ENCODE assay signal across 2 cellular contexts in the genomic region with DNA sequence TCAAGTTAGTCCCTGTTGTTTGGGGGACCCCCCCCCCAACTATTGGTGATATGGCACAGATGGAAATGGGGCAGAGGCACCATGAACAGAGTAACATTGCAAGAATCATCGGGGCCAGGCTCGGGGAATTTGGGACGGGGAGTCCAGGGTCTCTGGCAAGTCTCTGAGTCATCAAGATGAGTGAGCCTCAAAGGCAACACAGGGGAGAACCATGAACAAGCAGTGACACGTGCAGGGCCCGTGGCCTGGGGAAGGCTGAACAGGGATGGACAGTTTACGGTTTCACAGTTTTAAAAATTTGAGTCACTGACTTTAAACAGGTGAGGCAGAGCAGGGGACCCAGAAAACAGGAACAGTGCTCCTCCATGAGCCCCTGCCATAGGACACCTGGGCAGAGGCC.
A peak's percentile ranks its signal among the peaks of the same experiment; 100 is the strongest.
TF ChIP-seq lines count a peak whose summit lies in the region.

No MANE protein-coding gene starts in this region.

TF ChIP-seq in HepG2, 621 proteins besides CTCF, POLR2A, EP300 and RAD21:
- TF ChIP-seq, protein P1, sequence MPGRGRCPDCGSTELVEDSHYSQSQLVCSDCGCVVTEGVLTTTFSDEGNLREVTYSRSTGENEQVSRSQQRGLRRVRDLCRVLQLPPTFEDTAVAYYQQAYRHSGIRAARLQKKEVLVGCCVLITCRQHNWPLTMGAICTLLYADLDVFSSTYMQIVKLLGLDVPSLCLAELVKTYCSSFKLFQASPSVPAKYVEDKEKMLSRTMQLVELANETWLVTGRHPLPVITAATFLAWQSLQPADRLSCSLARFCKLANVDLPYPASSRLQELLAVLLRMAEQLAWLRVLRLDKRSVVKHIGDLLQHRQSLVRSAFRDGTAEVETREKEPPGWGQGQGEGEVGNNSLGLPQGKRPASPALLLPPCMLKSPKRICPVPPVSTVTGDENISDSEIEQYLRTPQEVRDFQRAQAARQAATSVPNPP (CRISPR knock-in tag; IDR thresholded peaks at IDR 0.05), result no peak
- TF ChIP-seq NCOA1 (CRISPR knock-in tag; IDR thresholded peaks at IDR 0.05), result no peak
- no peak for TF ChIP-seq ZNF709 (CRISPR knock-in tag; IDR thresholded peaks at IDR 0.05)
- 0 out of 2 replicates have a peak, but pooled peaks have one; percentile 8 for TF ChIP-seq FOSL2 (CRISPR knock-in tag; IDR thresholded peaks at IDR 0.05)
- peak; percentile 41 for TF ChIP-seq ZNF687 (CRISPR knock-in tag; IDR thresholded peaks at IDR 0.05)

TF ChIP-seq in GM12878, 131 proteins besides CTCF, POLR2A, EP300 and RAD21:
- TF ChIP-seq ATF7 (IDR thresholded peaks at IDR 0.05; ENCODE audit: low read depth) (no peak), BHLHE40 (IDR thresholded peaks at IDR 0.05; ENCODE audit: borderline replicate concordance in 1 of 2, low read depth in 2 of 2, low read length in 1 of 2) (peak; percentile 30 to 47; a peak in 3 of 4 replicates), CBX3 (IDR thresholded peaks at IDR 0.05; ENCODE audit: borderline replicate concordance, low read depth) (no peak), IRF4 (IDR thresholded peaks at IDR 0.05; ENCODE audit: low read depth, low read length) (no peak), EGR1 (IDR thresholded peaks at IDR 0.05; ENCODE audit: borderline replicate concordance in 1 of 2, low read depth in 2 of 2, low read length in 2 of 2) (no peak)
- TF ChIP-seq, protein P2, sequence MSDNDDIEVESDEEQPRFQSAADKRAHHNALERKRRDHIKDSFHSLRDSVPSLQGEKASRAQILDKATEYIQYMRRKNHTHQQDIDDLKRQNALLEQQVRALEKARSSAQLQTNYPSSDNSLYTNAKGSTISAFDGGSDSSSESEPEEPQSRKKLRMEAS (IDR thresholded peaks at IDR 0.05; ENCODE audit: low read depth, low read length), result no peak
TF ChIP-seq in GM12878: peak in this region for 1.
